Comparison of ENCODE assay signal across 8 cellular contexts in the genomic region with DNA sequence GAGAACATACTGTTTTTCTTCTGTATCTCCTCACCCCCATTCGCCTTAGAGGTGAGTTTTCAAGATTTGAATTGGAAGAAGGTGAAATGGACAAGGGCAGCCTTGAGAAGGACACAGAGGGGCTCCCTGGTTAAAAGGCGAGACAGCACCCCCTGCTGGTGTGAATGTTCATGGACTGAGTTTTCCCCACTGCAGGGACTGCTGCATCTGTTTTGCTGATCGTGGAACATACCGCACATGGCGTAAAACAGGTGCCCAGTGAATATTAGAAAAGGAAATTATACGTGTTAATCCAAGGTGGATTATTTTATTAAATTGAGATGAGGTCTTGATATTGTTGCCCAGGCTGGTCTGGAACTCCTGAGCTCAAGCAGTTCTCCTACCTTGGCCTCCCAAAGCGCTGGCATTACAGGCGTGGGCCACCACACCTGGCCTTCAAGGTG. TPM values are rescaled to one million over a fixed set of nuclear protein-coding genes. Genes with fewer than 3 reads are reported as not detected.
A peak's percentile ranks its signal among the peaks of the same experiment; 100 is the strongest.
DNase-seq lines count a peak whose midpoint lies in the region; ATAC-seq and TF ChIP-seq lines count a peak whose summit lies in the region.

No MANE protein-coding gene starts in this region.

- H3K27ac Mint-ChIP-seq in naive thymus-derived CD8-positive, alpha-beta T cell = peak overlapping the region in 8 of 10 donors; percentile 41 to 91 (median 70)
- peak overlapping the region; percentile 35 for H3K27ac Mint-ChIP-seq in stimulated activated memory B cell treated with anti-CD40 and anti-IgM and Interleukin-4, amounts not matched to agents 10 μg/mL and 1 μg/mL and 100 μg/mL, for 72 hours

- H3K36me3 Mint-ChIP-seq in naive thymus-derived CD8-positive, alpha-beta T cell = peaks cover 0 to 61% (median 8%) of the 10 kb centered on the region in 3 donors
- H3K36me3 Mint-ChIP-seq in stimulated activated memory B cell treated with anti-CD40 and anti-IgM and Interleukin-4, amounts not matched to agents 10 μg/mL and 1 μg/mL and 100 μg/mL, for 72 hours = peaks cover 29% of the 10 kb centered on the region

- H3K27me3 ChIP-seq in BJ (ENCODE audit: control insufficient read depth, insufficient read depth, low read length) (no peaks in the 10 kb centered on the region), NT2/D1 (ENCODE audit: insufficient read depth, insufficient read length) (no peaks in the 10 kb centered on the region)

- H3K4me1 ChIP-seq in HEK293 (ENCODE audit: control insufficient read depth, insufficient read depth, low read length) (no peaks in the 10 kb centered on the region), NT2/D1 (ENCODE audit: insufficient read depth, insufficient read length) (peaks cover 3% of the 10 kb centered on the region)

- ATAC-seq in esophagus mucosa (peak; percentile 68), GM18502 (IDR thresholded peaks at IDR 0.05; ENCODE audit: poor library complexity, unreplicated experiment) (no peak)
- peak; percentile 77 to 91 for ATAC-seq in naive thymus-derived CD8-positive, alpha-beta T cell
- ATAC-seq in stimulated activated memory B cell treated with anti-CD40 and anti-IgM and Interleukin-4, amounts not matched to agents 10 μg/mL and 1 μg/mL and 100 μg/mL, for 72 hours = peak; percentile 68

- no peaks in the 10 kb centered on the region for H3K9me3 ChIP-seq in HEK293 (ENCODE audit: control insufficient read depth, insufficient read depth, low read depth, low read length)
- H3K9me3 ChIP-seq in NT2/D1 (ENCODE audit: insufficient read depth, low read length) = no peaks in the 10 kb centered on the region

- H3K9me3 Mint-ChIP-seq in naive thymus-derived CD8-positive, alpha-beta T cell = no peaks in the 10 kb centered on the region
- no peaks in the 10 kb centered on the region for H3K9me3 Mint-ChIP-seq in stimulated activated memory B cell treated with anti-CD40 and anti-IgM and Interleukin-4, amounts not matched to agents 10 μg/mL and 1 μg/mL and 100 μg/mL, for 72 hours

- H3K4me3 ChIP-seq in BJ (ENCODE audit: low read depth, low read length) (no peak overlapping the region), HEK293 (ENCODE audit: low read depth, low read length) (no peak overlapping the region), NT2/D1 (ENCODE audit: insufficient read length, low read depth) (no peak overlapping the region)

- CTCF ChIA-PET in BJ (lab: Yijun Ruan, JAX) = interaction anchor here (0.6 to 3.7 kb wide), 11 partner anchors 10 to 65 kb away, joined by 3 to 29 read pairs (median 3); no protein-coding TSS in a partner anchor
- CTCF ChIA-PET in HEK293 (lab: Yijun Ruan, JAX) = interaction anchor here (0.6 to 2.6 kb wide), 22 partner anchors 8 to 1460 kb away, joined by 3 to 11 read pairs (median 3); no protein-coding TSS in a partner anchor

- H3K4me3 Mint-ChIP-seq in naive thymus-derived CD8-positive, alpha-beta T cell = no peak overlapping the region
- H3K4me3 Mint-ChIP-seq in stimulated activated memory B cell treated with anti-CD40 and anti-IgM and Interleukin-4, amounts not matched to agents 10 μg/mL and 1 μg/mL and 100 μg/mL, for 72 hours = no peak overlapping the region

- H3K27me3 Mint-ChIP-seq in naive thymus-derived CD8-positive, alpha-beta T cell = no peaks in the 10 kb centered on the region
- H3K27me3 Mint-ChIP-seq in stimulated activated memory B cell treated with anti-CD40 and anti-IgM and Interleukin-4, amounts not matched to agents 10 μg/mL and 1 μg/mL and 100 μg/mL, for 72 hours = no peaks in the 10 kb centered on the region

- H3K36me3 ChIP-seq in BJ (ENCODE audit: control insufficient read depth, insufficient read depth, low read length) (peaks cover 6% of the 10 kb centered on the region), HEK293 (ENCODE audit: control insufficient read depth in 2 of 2, insufficient read depth in 1 of 2, low read length in 2 of 2) (peaks cover 15 to 45% of the 10 kb centered on the region in 2 experiments; a peak in 2 of 3 replicates), NT2/D1 (ENCODE audit: insufficient read depth, insufficient read length, low read length) (peaks cover 43% of the 10 kb centered on the region)

- H3K9ac ChIP-seq in NT2/D1 (ENCODE audit: insufficient read length, low read depth) = no peak overlapping the region

- DNase-seq in BJ (ENCODE audit: low read depth) (no peak), NT2/D1 (ENCODE audit: low read depth, low spot score) (peak; percentile 62), activated T-cell treated with anti-CD3 and anti-CD28 coated beads for 1 hour (ENCODE audit: low read depth) (peak; percentile 75)
- peak; percentile 53 to 85 (median 70) for DNase-seq in naive thymus-derived CD8-positive, alpha-beta T cell

- POLR2A ChIA-PET in BJ (lab: Charles Lee) = no interaction called here
- POLR2A ChIA-PET in HEK293 (lab: Yijun Ruan, JAX) = no interaction called here
- POLR2A ChIA-PET in naive thymus-derived CD8-positive, alpha-beta T cell (lab: Charles Lee) = no interaction called here

- peaks cover 2 to 23% (median 19%) of the 10 kb centered on the region in 4 donors for H3K4me1 Mint-ChIP-seq in naive thymus-derived CD8-positive, alpha-beta T cell
- H3K4me1 Mint-ChIP-seq in stimulated activated memory B cell treated with anti-CD40 and anti-IgM and Interleukin-4, amounts not matched to agents 10 μg/mL and 1 μg/mL and 100 μg/mL, for 72 hours = peaks cover 16% of the 10 kb centered on the region

- peak; percentile 81 for TF ChIP-seq CTCF in BJ (IDR thresholded peaks at IDR 0.05; ENCODE audit: insufficient read depth, low read depth, low read length)
- peak; percentile 56 for TF ChIP-seq CTCF in HEK293 (tag by site-specific recombination; IDR thresholded peaks at IDR 0.05)

- no peak overlapping the region for H3K27ac ChIP-seq in HEK293 (ENCODE audit: extremely low read depth, low read depth, low read length)

TF ChIP-seq in HEK293, 187 proteins besides CTCF, POLR2A, EP300 and RAD21:
- TF ChIP-seq IKZF3 (tag by site-specific recombination; IDR thresholded peaks at IDR 0.05) = no peak
- TF ChIP-seq ZNF629 (tag by site-specific recombination; IDR thresholded peaks at IDR 0.05) = 0 out of 2 replicates have a peak, but pooled peaks have one; percentile 13
- no peak for TF ChIP-seq ZNF280D (tag by site-specific recombination; IDR thresholded peaks at IDR 0.05)
- TF ChIP-seq, protein P1, sequence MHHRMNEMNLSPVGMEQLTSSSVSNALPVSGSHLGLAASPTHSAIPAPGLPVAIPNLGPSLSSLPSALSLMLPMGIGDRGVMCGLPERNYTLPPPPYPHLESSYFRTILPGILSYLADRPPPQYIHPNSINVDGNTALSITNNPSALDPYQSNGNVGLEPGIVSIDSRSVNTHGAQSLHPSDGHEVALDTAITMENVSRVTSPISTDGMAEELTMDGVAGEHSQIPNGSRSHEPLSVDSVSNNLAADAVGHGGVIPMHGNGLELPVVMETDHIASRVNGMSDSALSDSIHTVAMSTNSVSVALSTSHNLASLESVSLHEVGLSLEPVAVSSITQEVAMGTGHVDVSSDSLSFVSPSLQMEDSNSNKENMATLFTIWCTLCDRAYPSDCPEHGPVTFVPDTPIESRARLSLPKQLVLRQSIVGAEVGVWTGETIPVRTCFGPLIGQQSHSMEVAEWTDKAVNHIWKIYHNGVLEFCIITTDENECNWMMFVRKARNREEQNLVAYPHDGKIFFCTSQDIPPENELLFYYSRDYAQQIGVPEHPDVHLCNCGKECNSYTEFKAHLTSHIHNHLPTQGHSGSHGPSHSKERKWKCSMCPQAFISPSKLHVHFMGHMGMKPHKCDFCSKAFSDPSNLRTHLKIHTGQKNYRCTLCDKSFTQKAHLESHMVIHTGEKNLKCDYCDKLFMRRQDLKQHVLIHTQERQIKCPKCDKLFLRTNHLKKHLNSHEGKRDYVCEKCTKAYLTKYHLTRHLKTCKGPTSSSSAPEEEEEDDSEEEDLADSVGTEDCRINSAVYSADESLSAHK (tag by site-specific recombination; IDR thresholded peaks at IDR 0.05) = peak; percentile 90
- peak; percentile 86 for TF ChIP-seq ZNF654 (tag by site-specific recombination; IDR thresholded peaks at IDR 0.05; ENCODE audit: low read depth)
- no peak for TF ChIP-seq ZNF37A (tag by site-specific recombination; IDR thresholded peaks at IDR 0.05)
- no peak for TF ChIP-seq TCF7L2 (IDR thresholded peaks at IDR 0.05; ENCODE audit: borderline replicate concordance, low read depth, low read length)
- no peak for TF ChIP-seq HOXC10 (CRISPR knock-in tag; IDR thresholded peaks at IDR 0.05)
- TF ChIP-seq ZEB2 (tag by site-specific recombination; IDR thresholded peaks at IDR 0.05) = 0 out of 2 replicates have a peak, but pooled peaks have one; percentile 21
- 0 out of 2 replicates have a peak, but pooled peaks have one; percentile 31 for TF ChIP-seq ZNF2 (tag by site-specific recombination; IDR thresholded peaks at IDR 0.05)

RNA-seq across cellular contexts. Expression of gene NDE1, which starts 54.5 kb away (rescaled TPM):
- 22.9 and 25.6 TPM in 2 replicates for polyA plus RNA-seq in BJ (2011; rRNA removed)
- 19.9 and 25.3 TPM in 2 replicates for polyA minus RNA-seq in BJ (2011; rRNA and poly(A)+ RNA removed)
- total RNA-seq in esophagus mucosa = 42.0 TPM
- 100 to 1,000 TPM; 128 to 138 TPM for total RNA-seq in naive thymus-derived CD8-positive, alpha-beta T cell
- polyA plus RNA-seq in naive thymus-derived CD8-positive, alpha-beta T cell = 10 to 100 TPM; 23.5 to 59.1 (median 42.3) TPM
